Comparison of ENCODE assay signal across 8 cellular contexts in genomic region chr2:46983065-46983801, GRCh38. TPM values are rescaled to one million over a fixed set of nuclear protein-coding genes. Genes with fewer than 3 reads are reported as not detected.
DNase-seq lines count a peak whose midpoint lies in the region; ATAC-seq and TF ChIP-seq lines count a peak whose summit lies in the region.

No MANE protein-coding gene starts in this region.

- peaks cover 0 to 21% (median 2%) of the 10 kb centered on the region in 4 donors for H3K36me3 ChIP-seq in sigmoid colon

- H3K4me3 Mint-ChIP-seq in activated naive CD4-positive, alpha-beta T cell treated with anti-CD3 and anti-CD28 coated beads for 36 hours = no peak overlapping the region

- H3K27ac ChIP-seq in cingulate gyrus (ENCODE audit: low read depth, low read length) = peak overlapping the region; percentile 84
- peak overlapping the region; percentile 46 to 85 (median 67) for H3K27ac ChIP-seq in sigmoid colon

- no peak for DNase-seq in activated naive CD4-positive, alpha-beta T cell treated with anti-CD3 and anti-CD28 coated beads for 36 hours
- no peak for DNase-seq in activated naive CD4-positive, alpha-beta T cell treated with anti-CD3 and anti-CD28 coated beads, Interleukin-2, amount 50 U/mL, for 16 hours
- DNase-seq in NCI-H524 treated with DMSO at 0.1 percent for 48 hours (lab: John Stamatoyannopoulos, UW) (peak; percentile 78), sigmoid colon (no peak), NCI-H446 (lab: John Stamatoyannopoulos, UW) (no peak)
- no peak for DNase-seq in activated CD4-positive, CD25-positive, alpha-beta regulatory T cell (lab: John Stamatoyannopoulos, UW)

- peaks cover 38% of the 10 kb centered on the region for H3K36me3 Mint-ChIP-seq in activated naive CD4-positive, alpha-beta T cell treated with anti-CD3 and anti-CD28 coated beads for 36 hours (ENCODE audit: low read depth)

- no peaks in the 10 kb centered on the region for H3K9me3 ChIP-seq in sigmoid colon

- peaks cover 3 to 63% (median 49%) of the 10 kb centered on the region in 4 donors for H3K4me1 ChIP-seq in sigmoid colon

- peaks cover 85% of the 10 kb centered on the region for H3K4me1 Mint-ChIP-seq in activated naive CD4-positive, alpha-beta T cell treated with anti-CD3 and anti-CD28 coated beads for 36 hours (ENCODE audit: low read depth)

- H3K27me3 Mint-ChIP-seq in activated naive CD4-positive, alpha-beta T cell treated with anti-CD3 and anti-CD28 coated beads for 36 hours (ENCODE audit: low read depth) = no peaks in the 10 kb centered on the region

- WGBS in sigmoid colon, 2 donors = 51 to 82% methylated on average over 13 of the region's 13 CpGs

- TF ChIP-seq POLR2A in sigmoid colon (IDR thresholded peaks at IDR 0.05) = no peak

- no peaks in the 10 kb centered on the region for H3K27me3 ChIP-seq in sigmoid colon

- H3K4me3 ChIP-seq in sigmoid colon = no peak overlapping the region

- H3K9me3 Mint-ChIP-seq in activated naive CD4-positive, alpha-beta T cell treated with anti-CD3 and anti-CD28 coated beads for 36 hours = no peaks in the 10 kb centered on the region

- TF ChIP-seq CTCF in sigmoid colon (IDR thresholded peaks at IDR 0.05) = no peak

- peak; percentile 41 for ATAC-seq in HG02588 (IDR thresholded peaks at IDR 0.05; ENCODE audit: unreplicated experiment)

- TF ChIP-seq EP300 in sigmoid colon (IDR thresholded peaks at IDR 0.05) = no peak

- intact Hi-C loops in activated naive CD4-positive, alpha-beta T cell treated with anti-CD3 and anti-CD28 coated beads for 36 hours (cut with micrococcal nuclease) = no loop called here
- intact Hi-C loops in sigmoid colon (cut with DNase I) = no loop called here

- H3K27ac Mint-ChIP-seq in activated naive CD4-positive, alpha-beta T cell treated with anti-CD3 and anti-CD28 coated beads for 36 hours = peak overlapping the region; percentile 71

- CTCF ChIA-PET in activated naive CD4-positive, alpha-beta T cell treated with anti-CD3 and anti-CD28 coated beads for 36 hours (lab: Charles Lee) = interaction anchor here (0.6 to 1.5 kb wide), 3 partner anchors 9 to 339 kb away, joined by 3 to 6 read pairs (median 5); no protein-coding TSS in a partner anchor

RNA-seq across cellular contexts. Expression of gene TTC7A, which starts 42.2 kb away (rescaled TPM):
- total RNA-seq in activated naive CD4-positive, alpha-beta T cell treated with anti-CD3 and anti-CD28 coated beads for 36 hours = 10 to 100 TPM; 53.1 to 56.7 TPM
- total RNA-seq in sigmoid colon = 10 to 100 TPM; 11.7 to 21.9 (median 14.8) TPM
- polyA plus RNA-seq in sigmoid colon = 10 to 100 TPM; 18.6 to 29.4 (median 20.1) TPM
